Comparison of ENCODE assay signal across 19 cellular contexts in genomic region chr6:112296694-112297093, GRCh38. TPM values are rescaled to one million over a fixed set of nuclear protein-coding genes. Genes with fewer than 3 reads are reported as not detected.
DNase-seq lines count a peak whose midpoint lies in the region; ATAC-seq, FAIRE-seq and TF ChIP-seq lines count a peak whose summit lies in the region.
"Had no signal": no experiment of that assay in that cellular context is flagged by ENCODE, and none has a peak within 500 bp of the region (broad histone marks: within the 10 kb centered on the region; RNA-seq: fewer than 3 reads in every experiment).

No MANE protein-coding gene starts in this region.

- H3K4me2 ChIP-seq in neural progenitor cell, result no peak overlapping the region

- TF ChIP-seq POLR2A in thyroid gland (IDR thresholded peaks at IDR 0.05), result no peak

- H3K4me3 Mint-ChIP-seq in chondrocyte (ENCODE audit: unreplicated experiment), result no peak overlapping the region
- no peak overlapping the region for H3K4me3 Mint-ChIP-seq in neural progenitor cell
- H3K4me3 Mint-ChIP-seq: CD4-positive, CD25-positive, alpha-beta regulatory T cell had no signal

- no peaks in the 10 kb centered on the region for H3K9me3 ChIP-seq in neural progenitor cell (ENCODE audit: low read depth)
- no peaks in the 10 kb centered on the region for H3K9me3 ChIP-seq in thyroid gland

- TF ChIP-seq CTCF in chondrocyte (IDR thresholded peaks at IDR 0.05) (no peak), neural progenitor cell (IDR thresholded peaks at IDR 0.05) (no peak), thyroid gland (IDR thresholded peaks at IDR 0.05) (no peak), D721Med (IDR thresholded peaks at IDR 0.05; ENCODE audit: insufficient read depth, missing control alignments) (no peak)

- H3K4me3 ChIP-seq in neural progenitor cell, result no peak overlapping the region
- no peak overlapping the region for H3K4me3 ChIP-seq in thyroid gland (replicated peaks in 1 of 3)

- no peaks in the 10 kb centered on the region for H3K9me3 Mint-ChIP-seq in chondrocyte (ENCODE audit: low read depth)
- no peaks in the 10 kb centered on the region for H3K9me3 Mint-ChIP-seq in neural progenitor cell

- H3K27ac ChIP-seq in neural progenitor cell (no peak overlapping the region), thyroid gland (no peak overlapping the region)

- H3K79me2 ChIP-seq in neural progenitor cell (ENCODE audit: low read depth), result no peaks in the 10 kb centered on the region

- H3K36me3 Mint-ChIP-seq in chondrocyte (ENCODE audit: low read depth), result no peaks in the 10 kb centered on the region
- no peaks in the 10 kb centered on the region for H3K36me3 Mint-ChIP-seq in neural progenitor cell
- H3K36me3 Mint-ChIP-seq: CD4-positive, CD25-positive, alpha-beta regulatory T cell had no signal

- H4K20me1 ChIP-seq in neural progenitor cell (ENCODE audit: low read depth), result no peaks in the 10 kb centered on the region

- H3K27ac Mint-ChIP-seq in chondrocyte (ENCODE audit: unreplicated experiment), result peak overlapping the region; percentile 93
- peak overlapping the region; percentile 69 for H3K27ac Mint-ChIP-seq in neural progenitor cell

- H3K36me3 ChIP-seq in neural progenitor cell (no peaks in the 10 kb centered on the region), thyroid gland (no peaks in the 10 kb centered on the region)

- H3K27me3 Mint-ChIP-seq in chondrocyte (ENCODE audit: low read depth) (no peaks in the 10 kb centered on the region), neural progenitor cell (ENCODE audit: insufficient read depth, low read depth) (peaks cover 2% of the 10 kb centered on the region)

- no peak overlapping the region for H2AFZ ChIP-seq in neural progenitor cell (replicated peaks)

- no peaks in the 10 kb centered on the region for H3K27me3 ChIP-seq in neural progenitor cell
- H3K27me3 ChIP-seq in thyroid gland, result no peaks in the 10 kb centered on the region

- H3K9ac ChIP-seq in neural progenitor cell, result no peak overlapping the region

- ATAC-seq in GM21526 (IDR thresholded peaks at IDR 0.05; ENCODE audit: low FRiP score, unreplicated experiment) (no peak), HG02840 (IDR thresholded peaks at IDR 0.05; ENCODE audit: low FRiP score, unreplicated experiment) (no peak)

- no peak for FAIRE-seq in D721Med (lab: Jason Lieb, UNC)
- FAIRE-seq: GM12891 had no signal

- H3K4me1 Mint-ChIP-seq in chondrocyte (ENCODE audit: low read depth), result peaks cover 53% of the 10 kb centered on the region
- peaks cover 39% of the 10 kb centered on the region for H3K4me1 Mint-ChIP-seq in neural progenitor cell
- H3K4me1 Mint-ChIP-seq: CD4-positive, CD25-positive, alpha-beta regulatory T cell had no signal

- intact Hi-C loops in thyroid gland (cut with DNase I), result no loop called here

- DNase-seq in M059J (ENCODE audit: low read depth) (peak; percentile 65), chondrocyte (ENCODE audit: low spot score) (no peak), neural progenitor cell (ENCODE audit: low spot score) (no peak), thyroid gland (no peak), D721Med (ENCODE audit: insufficient read length, low spot score) (no peak)
- DNase-seq: CD4-positive, CD25-positive, alpha-beta regulatory T cell; COR-L47; DND-41; GOT3; NCI-H1694 treated with DMSO at 0.1 percent for 48 hours; NCI-H2081 treated with DMSO at 0.1 percent for 48 hours; NCI-H446 treated with DMSO at 0.1 percent for 48 hours; NCI-H526 treated with DMSO at 0.1 percent for 48 hours; RPMI8226 had no signal

- no peaks in the 10 kb centered on the region for H3F3A ChIP-seq in neural progenitor cell (ENCODE audit: low read depth)

- H3K4me1 ChIP-seq in neural progenitor cell, result no peaks in the 10 kb centered on the region
- no peaks in the 10 kb centered on the region for H3K4me1 ChIP-seq in thyroid gland

RNA-seq across cellular contexts. Expression of gene LAMA4, which starts 42.3 kb away (rescaled TPM):
- total RNA-seq in M059J (2014; rRNA removed; shearing (Covaris generic)), result 85.6 and 156 TPM in 2 replicates
- total RNA-seq in chondrocyte (55.2 to 115 TPM (median 102 TPM) in 3 replicates), neural progenitor cell (ENCODE audit: low replicate concordance) (0.50 and 0.56 TPM in 2 replicates), thyroid gland (10 to 100 TPM; 29.9 to 40.0 (median 35.3) TPM)
- total RNA-seq: CD4-positive, CD25-positive, alpha-beta regulatory T cell had no signal

RNA-seq across cellular contexts. Expression of gene RFPL4B, which starts 50.4 kb away (rescaled TPM):
- 0.05 TPM in 2 replicates for total RNA-seq in M059J (2014; rRNA removed; shearing (Covaris generic))
- total RNA-seq in chondrocyte (not detected in 3 replicates), neural progenitor cell (ENCODE audit: low replicate concordance) (not detected in 2 replicates), thyroid gland (not detected)
- total RNA-seq: A673; CD4-positive, CD25-positive, alpha-beta regulatory T cell; MCF 10A had no signal

Comparison
In these comparisons a context has a peak if more than half of its experiments do, and no peak if none do; other contexts are left out.
1. RNA of gene LAMA4, which starts 42.3 kb away (total RNA-seq): 85.6 to 156 TPM in M059J, 55.2 to 115 TPM in chondrocyte and 29.9 to 40.0 TPM in thyroid gland; 0.50 to 0.56 TPM in neural progenitor cell; every median in the first group is over 10 times any median in the second.